In genomic region chr1:15799004-15799867, GRCh38 we compare ENCODE assay signal across 8 cellular contexts. TPM values are rescaled to one million over a fixed set of nuclear protein-coding genes. Genes with fewer than 3 reads are reported as not detected.
A peak's percentile ranks its signal among the peaks of the same experiment; 100 is the strongest.
DNase-seq lines count a peak whose midpoint lies in the region; ATAC-seq lines count a peak whose summit lies in the region.

No MANE protein-coding gene starts in this region.

- H3K36me3 ChIP-seq in adipocyte (ENCODE audit: control insufficient read depth, insufficient read depth, low read length, severe bottlenecking) = no peaks in the 10 kb centered on the region

- DNase-seq in activated CD4-positive, alpha-beta T cell treated with anti-CD3 and anti-CD28 coated beads for 48 hours = peak; percentile 35
- DNase-seq in activated CD4-positive, alpha-beta T cell treated with anti-CD3 and anti-CD28 coated beads, Interleukin-2, amount 50 U/mL, for 4 hours = no peak
- DNase-seq in adipocyte (ENCODE audit: low read depth) (peak; percentile 97), iris pigment epithelial cell (ENCODE audit: low read depth) (peak; percentile 98), NCI-H2029 (lab: John Stamatoyannopoulos, UW) (no peak)
- DNase-seq in stimulated activated naive B cell treated with anti-CD40 and anti-IgM and Interleukin-4, amounts not matched to agents 10 μg/mL and 1 μg/mL and 100 μg/mL, for 72 hours = peak; percentile 42
- no peak for DNase-seq in activated T-helper 1 cell treated with anti-CD3 and anti-CD28 coated beads, Interleukin-12 subunit alpha, Interleukin-12 subunit beta, Interleukin-2, Interleukin-4 antibody, amounts not matched to agents 30 ng/mL and 10 ng/mL and 1 ng/mL, durations not matched to agents 14 hours and 24 hours and 36 hours (ENCODE audit: low spot score)

- peaks cover 12 to 30% of the 10 kb centered on the region in 2 donors for H3K4me1 Mint-ChIP-seq in stimulated activated naive B cell treated with anti-CD40 and anti-IgM and Interleukin-4, amounts not matched to agents 10 μg/mL and 1 μg/mL and 100 μg/mL, for 72 hours
- H3K4me1 Mint-ChIP-seq in activated T-helper 1 cell treated with anti-CD3 and anti-CD28 coated beads, Interleukin-12 subunit alpha, Interleukin-12 subunit beta, Interleukin-2, Interleukin-4 antibody, amounts not matched to agents 30 ng/mL and 10 ng/mL and 1 ng/mL, durations not matched to agents 14 hours and 24 hours and 36 hours (ENCODE audit: low read depth) = peaks cover 4% of the 10 kb centered on the region

- peak overlapping the region in 1 of 2 donors; percentile 44 for H3K4me3 Mint-ChIP-seq in stimulated activated naive B cell treated with anti-CD40 and anti-IgM and Interleukin-4, amounts not matched to agents 10 μg/mL and 1 μg/mL and 100 μg/mL, for 72 hours
- no peak overlapping the region for H3K4me3 Mint-ChIP-seq in activated T-helper 1 cell treated with anti-CD3 and anti-CD28 coated beads, Interleukin-12 subunit alpha, Interleukin-12 subunit beta, Interleukin-2, Interleukin-4 antibody, amounts not matched to agents 30 ng/mL and 10 ng/mL and 1 ng/mL, durations not matched to agents 14 hours and 24 hours and 36 hours

- H3K27me3 Mint-ChIP-seq in stimulated activated naive B cell treated with anti-CD40 and anti-IgM and Interleukin-4, amounts not matched to agents 10 μg/mL and 1 μg/mL and 100 μg/mL, for 72 hours = peaks cover 17 to 24% of the 10 kb centered on the region in 2 donors
- peaks cover 13% of the 10 kb centered on the region for H3K27me3 Mint-ChIP-seq in activated T-helper 1 cell treated with anti-CD3 and anti-CD28 coated beads, Interleukin-12 subunit alpha, Interleukin-12 subunit beta, Interleukin-2, Interleukin-4 antibody, amounts not matched to agents 30 ng/mL and 10 ng/mL and 1 ng/mL, durations not matched to agents 14 hours and 24 hours and 36 hours (ENCODE audit: insufficient read depth)

- peak overlapping the region; percentile 86 for H3K9ac ChIP-seq in adipocyte (ENCODE audit: low read length)

- H3K4me1 ChIP-seq in adipocyte (ENCODE audit: control insufficient read depth, insufficient read depth, low read length) = peaks cover 69% of the 10 kb centered on the region

- peak overlapping the region; percentile 59 for H3K4me3 ChIP-seq in adipocyte (ENCODE audit: low read length)

- H3K9me3 ChIP-seq in adipocyte (ENCODE audit: control insufficient read depth, low read length) = no peaks in the 10 kb centered on the region

- peak; percentile 89 to 93 for ATAC-seq in stimulated activated naive B cell treated with anti-CD40 and anti-IgM and Interleukin-4, amounts not matched to agents 10 μg/mL and 1 μg/mL and 100 μg/mL, for 72 hours (replicated peaks)
- no peak for ATAC-seq in GM21360 (IDR thresholded peaks at IDR 0.05; ENCODE audit: unreplicated experiment)

- H3K27me3 ChIP-seq in adipocyte (replicated peaks; ENCODE audit: control insufficient read depth, insufficient read depth, low read length) = no peaks in the 10 kb centered on the region

- H3K36me3 Mint-ChIP-seq in stimulated activated naive B cell treated with anti-CD40 and anti-IgM and Interleukin-4, amounts not matched to agents 10 μg/mL and 1 μg/mL and 100 μg/mL, for 72 hours = no peaks in the 10 kb centered on the region
- no peaks in the 10 kb centered on the region for H3K36me3 Mint-ChIP-seq in activated T-helper 1 cell treated with anti-CD3 and anti-CD28 coated beads, Interleukin-12 subunit alpha, Interleukin-12 subunit beta, Interleukin-2, Interleukin-4 antibody, amounts not matched to agents 30 ng/mL and 10 ng/mL and 1 ng/mL, durations not matched to agents 14 hours and 24 hours and 36 hours (ENCODE audit: low read depth)

- peak overlapping the region; percentile 9 for H3K27ac Mint-ChIP-seq in stimulated activated naive B cell treated with anti-CD40 and anti-IgM and Interleukin-4, amounts not matched to agents 10 μg/mL and 1 μg/mL and 100 μg/mL, for 72 hours
- H3K27ac Mint-ChIP-seq in activated T-helper 1 cell treated with anti-CD3 and anti-CD28 coated beads, Interleukin-12 subunit alpha, Interleukin-12 subunit beta, Interleukin-2, Interleukin-4 antibody, amounts not matched to agents 30 ng/mL and 10 ng/mL and 1 ng/mL, durations not matched to agents 14 hours and 24 hours and 36 hours = no peak overlapping the region

- no peaks in the 10 kb centered on the region for H3K9me3 Mint-ChIP-seq in stimulated activated naive B cell treated with anti-CD40 and anti-IgM and Interleukin-4, amounts not matched to agents 10 μg/mL and 1 μg/mL and 100 μg/mL, for 72 hours
- H3K9me3 Mint-ChIP-seq in activated T-helper 1 cell treated with anti-CD3 and anti-CD28 coated beads, Interleukin-12 subunit alpha, Interleukin-12 subunit beta, Interleukin-2, Interleukin-4 antibody, amounts not matched to agents 30 ng/mL and 10 ng/mL and 1 ng/mL, durations not matched to agents 14 hours and 24 hours and 36 hours = no peaks in the 10 kb centered on the region

- intact Hi-C loops in activated T-helper 1 cell treated with anti-CD3 and anti-CD28 coated beads, Interleukin-12 subunit alpha, Interleukin-12 subunit beta, Interleukin-2, Interleukin-4 antibody, amounts not matched to agents 30 ng/mL and 10 ng/mL and 1 ng/mL, durations not matched to agents 14 hours and 24 hours and 36 hours (cut with micrococcal nuclease) = no loop called here

RNA-seq across cellular contexts. Expression of gene UQCRHL, which starts 8.2 kb away (rescaled TPM):
- 1.3 and 1.5 TPM in 2 replicates for total RNA-seq in activated T-helper 1 cell treated with anti-CD3 and anti-CD28 coated beads, Interleukin-12 subunit alpha, Interleukin-12 subunit beta, Interleukin-2, Interleukin-4 antibody, amounts not matched to agents 30 ng/mL and 10 ng/mL and 1 ng/mL, durations not matched to agents 14 hours and 24 hours and 36 hours

RNA-seq across cellular contexts. Expression of gene FBLIM1, which starts 40.6 kb away (rescaled TPM):
- not detected in 2 replicates for total RNA-seq in activated T-helper 1 cell treated with anti-CD3 and anti-CD28 coated beads, Interleukin-12 subunit alpha, Interleukin-12 subunit beta, Interleukin-2, Interleukin-4 antibody, amounts not matched to agents 30 ng/mL and 10 ng/mL and 1 ng/mL, durations not matched to agents 14 hours and 24 hours and 36 hours

RNA-seq across cellular contexts. Expression of gene SPEN, which starts 48.3 kb away (rescaled TPM):
- 81.9 and 87.6 TPM in 2 replicates for total RNA-seq in activated T-helper 1 cell treated with anti-CD3 and anti-CD28 coated beads, Interleukin-12 subunit alpha, Interleukin-12 subunit beta, Interleukin-2, Interleukin-4 antibody, amounts not matched to agents 30 ng/mL and 10 ng/mL and 1 ng/mL, durations not matched to agents 14 hours and 24 hours and 36 hours

RNA-seq across cellular contexts. Expression of gene TMEM82, which starts 56.9 kb away (rescaled TPM):
- not detected in 2 replicates for total RNA-seq in activated T-helper 1 cell treated with anti-CD3 and anti-CD28 coated beads, Interleukin-12 subunit alpha, Interleukin-12 subunit beta, Interleukin-2, Interleukin-4 antibody, amounts not matched to agents 30 ng/mL and 10 ng/mL and 1 ng/mL, durations not matched to agents 14 hours and 24 hours and 36 hours

Comparison
In these comparisons a context has a peak if more than half of its experiments do, and no peak if none do; other contexts are left out.
1. DNase-seq: peak in activated CD4-positive, alpha-beta T cell treated with anti-CD3 and anti-CD28 coated beads for 48 hours (single experiment), adipocyte (single experiment), iris pigment epithelial cell (single experiment) and stimulated activated naive B cell treated with anti-CD40 and anti-IgM and Interleukin-4, amounts not matched to agents 10 μg/mL and 1 μg/mL and 100 μg/mL, for 72 hours (single experiment); none in activated CD4-positive, alpha-beta T cell treated with anti-CD3 and anti-CD28 coated beads, Interleukin-2, amount 50 U/mL, for 4 hours (0 of 2), activated T-helper 1 cell treated with anti-CD3 and anti-CD28 coated beads, Interleukin-12 subunit alpha, Interleukin-12 subunit beta, Interleukin-2, Interleukin-4 antibody, amounts not matched to agents 30 ng/mL and 10 ng/mL and 1 ng/mL, durations not matched to agents 14 hours and 24 hours and 36 hours (single experiment) and NCI-H2029 (single experiment).